ENCODE assay signal across 1 cellular context in the genomic region with DNA sequence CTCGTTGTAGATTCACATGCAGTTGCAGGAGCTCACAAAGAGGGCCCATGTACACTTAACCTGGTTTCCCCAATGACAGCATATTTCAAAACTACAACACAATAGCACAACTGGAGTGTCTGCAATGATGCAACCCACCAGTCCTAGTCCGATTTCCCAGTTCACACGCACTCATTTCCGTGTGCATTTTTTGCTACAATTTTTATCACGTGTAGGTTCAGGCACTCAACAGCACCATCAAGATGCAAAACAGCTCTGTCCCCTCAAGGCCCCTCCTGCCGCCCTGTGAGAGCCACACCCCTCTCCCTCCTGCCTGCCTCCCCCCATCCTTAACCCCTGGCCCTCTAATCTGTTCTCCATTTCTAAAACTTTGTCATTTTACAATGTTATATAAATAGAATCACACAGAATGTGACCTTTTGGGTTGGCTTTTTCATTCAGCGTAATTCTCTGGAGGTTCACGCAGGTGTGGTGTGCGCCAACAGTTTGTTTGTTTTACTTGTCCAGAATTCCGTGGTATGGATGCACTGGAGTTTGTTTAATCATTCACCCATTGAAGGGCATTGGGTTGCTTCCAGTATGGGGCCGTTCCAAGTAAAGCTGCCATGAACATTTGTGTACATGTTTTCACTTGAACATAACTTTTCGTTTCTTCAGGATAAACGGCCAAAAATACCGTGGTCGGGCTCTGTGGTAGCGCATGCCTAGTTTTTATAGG.
TF ChIP-seq lines count a peak whose summit lies in the region.

No MANE protein-coding gene starts in this region.

TF ChIP-seq in HepG2, 621 proteins besides CTCF, POLR2A, EP300 and RAD21 (continues in another document):
- no peak for TF ChIP-seq NFIB (CRISPR knock-in tag; IDR thresholded peaks at IDR 0.05; ENCODE audit: borderline replicate concordance)
- no peak for TF ChIP-seq HDAC2 (CRISPR knock-in tag; IDR thresholded peaks at IDR 0.05)
- no peak for TF ChIP-seq AHR (CRISPR knock-in tag; IDR thresholded peaks at IDR 0.05)
- no peak for TF ChIP-seq XBP1 (CRISPR knock-in tag; IDR thresholded peaks at IDR 0.05)
- TF ChIP-seq GLI4 (CRISPR knock-in tag; IDR thresholded peaks at IDR 0.05; ENCODE audit: borderline replicate concordance), result no peak
- no peak for TF ChIP-seq ATF1 (CRISPR knock-in tag; IDR thresholded peaks at IDR 0.05)
- no peak for TF ChIP-seq KDM5A (IDR thresholded peaks at IDR 0.05; ENCODE audit: borderline replicate concordance, low read length)
- TF ChIP-seq MAF1 (CRISPR knock-in tag; IDR thresholded peaks at IDR 0.05; ENCODE audit: borderline replicate concordance), result no peak
- peak; percentile 50 for TF ChIP-seq TEAD3 (CRISPR knock-in tag; optimal IDR thresholded peaks at IDR 0.05; ENCODE audit: borderline replicate concordance)
- TF ChIP-seq, protein P1, sequence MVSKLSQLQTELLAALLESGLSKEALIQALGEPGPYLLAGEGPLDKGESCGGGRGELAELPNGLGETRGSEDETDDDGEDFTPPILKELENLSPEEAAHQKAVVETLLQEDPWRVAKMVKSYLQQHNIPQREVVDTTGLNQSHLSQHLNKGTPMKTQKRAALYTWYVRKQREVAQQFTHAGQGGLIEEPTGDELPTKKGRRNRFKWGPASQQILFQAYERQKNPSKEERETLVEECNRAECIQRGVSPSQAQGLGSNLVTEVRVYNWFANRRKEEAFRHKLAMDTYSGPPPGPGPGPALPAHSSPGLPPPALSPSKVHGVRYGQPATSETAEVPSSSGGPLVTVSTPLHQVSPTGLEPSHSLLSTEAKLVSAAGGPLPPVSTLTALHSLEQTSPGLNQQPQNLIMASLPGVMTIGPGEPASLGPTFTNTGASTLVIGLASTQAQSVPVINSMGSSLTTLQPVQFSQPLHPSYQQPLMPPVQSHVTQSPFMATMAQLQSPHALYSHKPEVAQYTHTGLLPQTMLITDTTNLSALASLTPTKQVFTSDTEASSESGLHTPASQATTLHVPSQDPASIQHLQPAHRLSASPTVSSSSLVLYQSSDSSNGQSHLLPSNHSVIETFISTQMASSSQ (IDR thresholded peaks at IDR 0.05; ENCODE audit: low read depth), result peak; percentile 69
- TF ChIP-seq, protein P1 (CRISPR knock-in tag; IDR thresholded peaks at IDR 0.05; ENCODE audit: borderline replicate concordance), result peak; percentile 72; the same call in 1 of the 2 replicates
- TF ChIP-seq SALL1 (CRISPR knock-in tag; IDR thresholded peaks at IDR 0.05), result no peak
- TF ChIP-seq, protein P2, sequence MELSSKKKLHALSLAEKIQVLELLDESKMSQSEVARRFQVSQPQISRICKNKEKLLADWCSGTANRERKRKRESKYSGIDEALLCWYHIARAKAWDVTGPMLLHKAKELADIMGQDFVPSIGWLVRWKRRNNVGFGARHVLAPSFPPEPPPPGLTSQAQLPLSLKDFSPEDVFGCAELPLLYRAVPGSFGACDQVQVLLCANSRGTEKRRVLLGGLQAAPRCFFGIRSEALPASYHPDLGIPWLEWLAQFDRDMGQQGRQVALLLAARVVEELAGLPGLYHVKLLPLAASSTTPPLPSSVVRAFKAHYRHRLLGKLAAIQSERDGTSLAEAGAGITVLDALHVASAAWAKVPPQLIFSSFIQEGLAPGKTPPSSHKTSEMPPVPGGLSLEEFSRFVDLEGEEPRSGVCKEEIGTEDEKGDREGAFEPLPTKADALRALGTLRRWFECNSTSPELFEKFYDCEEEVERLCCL (CRISPR knock-in tag; IDR thresholded peaks at IDR 0.05; ENCODE audit: borderline replicate concordance), result no peak
- TF ChIP-seq RFX1 (IDR thresholded peaks at IDR 0.05), result no peak
- TF ChIP-seq CEBPB (IDR thresholded peaks at IDR 0.05; ENCODE audit: borderline replicate concordance, low read depth, low read length), result peak; percentile 74
- TF ChIP-seq, protein P3, sequence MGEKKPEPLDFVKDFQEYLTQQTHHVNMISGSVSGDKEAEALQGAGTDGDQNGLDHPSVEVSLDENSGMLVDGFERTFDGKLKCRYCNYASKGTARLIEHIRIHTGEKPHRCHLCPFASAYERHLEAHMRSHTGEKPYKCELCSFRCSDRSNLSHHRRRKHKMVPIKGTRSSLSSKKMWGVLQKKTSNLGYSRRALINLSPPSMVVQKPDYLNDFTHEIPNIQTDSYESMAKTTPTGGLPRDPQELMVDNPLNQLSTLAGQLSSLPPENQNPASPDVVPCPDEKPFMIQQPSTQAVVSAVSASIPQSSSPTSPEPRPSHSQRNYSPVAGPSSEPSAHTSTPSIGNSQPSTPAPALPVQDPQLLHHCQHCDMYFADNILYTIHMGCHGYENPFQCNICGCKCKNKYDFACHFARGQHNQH (CRISPR knock-in tag; IDR thresholded peaks at IDR 0.05), result no peak
- TF ChIP-seq NFE2 (CRISPR knock-in tag; IDR thresholded peaks at IDR 0.05), result no peak
- no peak for TF ChIP-seq ZNF230 (CRISPR knock-in tag; IDR thresholded peaks at IDR 0.05)
- TF ChIP-seq, protein P4, sequence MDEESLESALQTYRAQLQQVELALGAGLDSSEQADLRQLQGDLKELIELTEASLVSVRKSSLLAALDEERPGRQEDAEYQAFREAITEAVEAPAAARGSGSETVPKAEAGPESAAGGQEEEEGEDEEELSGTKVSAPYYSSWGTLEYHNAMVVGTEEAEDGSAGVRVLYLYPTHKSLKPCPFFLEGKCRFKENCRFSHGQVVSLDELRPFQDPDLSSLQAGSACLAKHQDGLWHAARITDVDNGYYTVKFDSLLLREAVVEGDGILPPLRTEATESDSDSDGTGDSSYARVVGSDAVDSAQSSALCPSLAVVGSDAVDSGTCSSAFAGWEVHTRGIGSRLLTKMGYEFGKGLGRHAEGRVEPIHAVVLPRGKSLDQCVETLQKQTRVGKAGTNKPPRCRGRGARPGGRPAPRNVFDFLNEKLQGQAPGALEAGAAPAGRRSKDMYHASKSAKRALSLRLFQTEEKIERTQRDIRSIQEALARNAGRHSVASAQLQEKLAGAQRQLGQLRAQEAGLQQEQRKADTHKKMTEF (CRISPR knock-in tag; IDR thresholded peaks at IDR 0.05), result no peak
- TF ChIP-seq, protein P5, sequence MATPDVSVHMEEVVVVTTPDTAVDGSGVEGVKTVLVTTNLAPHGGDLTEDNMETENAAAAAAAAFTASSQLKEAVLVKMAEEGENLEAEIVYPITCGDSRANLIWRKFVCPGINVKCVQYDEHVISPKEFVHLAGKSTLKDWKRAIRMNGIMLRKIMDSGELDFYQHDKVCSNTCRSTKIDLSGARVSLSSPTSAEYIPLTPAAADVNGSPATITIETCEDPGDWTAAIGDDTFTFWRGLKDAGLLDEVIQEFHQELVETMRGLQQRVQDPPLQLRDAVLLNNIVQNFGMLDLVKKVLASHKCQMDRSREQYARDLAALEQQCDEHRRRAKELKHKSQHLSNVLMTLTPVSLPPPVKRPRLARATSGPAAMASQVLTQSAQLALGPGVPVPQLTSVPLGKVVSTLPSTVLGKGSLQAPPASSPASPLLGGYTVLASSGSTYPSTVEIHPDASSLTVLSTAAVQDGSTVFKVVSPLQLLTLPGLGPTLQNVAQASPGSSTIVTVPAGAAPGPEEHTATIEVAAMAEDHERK (CRISPR knock-in tag; IDR thresholded peaks at IDR 0.05; ENCODE audit: low read depth), result no peak
- TF ChIP-seq ZFP37 (CRISPR knock-in tag; IDR thresholded peaks at IDR 0.05; ENCODE audit: borderline replicate concordance), result no peak
- no peak; the same call in 1 of the 2 replicates for TF ChIP-seq ZNF441 (CRISPR knock-in tag; IDR thresholded peaks at IDR 0.05; ENCODE audit: borderline replicate concordance)
- TF ChIP-seq ZNF263 (CRISPR knock-in tag; IDR thresholded peaks at IDR 0.05), result no peak
- no peak for TF ChIP-seq KMT2B (CRISPR knock-in tag; IDR thresholded peaks at IDR 0.05)
- TF ChIP-seq, protein P6, sequence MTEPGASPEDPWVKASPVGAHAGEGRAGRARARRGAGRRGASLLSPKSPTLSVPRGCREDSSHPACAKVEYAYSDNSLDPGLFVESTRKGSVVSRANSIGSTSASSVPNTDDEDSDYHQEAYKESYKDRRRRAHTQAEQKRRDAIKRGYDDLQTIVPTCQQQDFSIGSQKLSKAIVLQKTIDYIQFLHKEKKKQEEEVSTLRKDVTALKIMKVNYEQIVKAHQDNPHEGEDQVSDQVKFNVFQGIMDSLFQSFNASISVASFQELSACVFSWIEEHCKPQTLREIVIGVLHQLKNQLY (CRISPR knock-in tag; IDR thresholded peaks at IDR 0.05), result peak; percentile 21; the same call in 1 of the 2 replicates
- TF ChIP-seq, protein P7, sequence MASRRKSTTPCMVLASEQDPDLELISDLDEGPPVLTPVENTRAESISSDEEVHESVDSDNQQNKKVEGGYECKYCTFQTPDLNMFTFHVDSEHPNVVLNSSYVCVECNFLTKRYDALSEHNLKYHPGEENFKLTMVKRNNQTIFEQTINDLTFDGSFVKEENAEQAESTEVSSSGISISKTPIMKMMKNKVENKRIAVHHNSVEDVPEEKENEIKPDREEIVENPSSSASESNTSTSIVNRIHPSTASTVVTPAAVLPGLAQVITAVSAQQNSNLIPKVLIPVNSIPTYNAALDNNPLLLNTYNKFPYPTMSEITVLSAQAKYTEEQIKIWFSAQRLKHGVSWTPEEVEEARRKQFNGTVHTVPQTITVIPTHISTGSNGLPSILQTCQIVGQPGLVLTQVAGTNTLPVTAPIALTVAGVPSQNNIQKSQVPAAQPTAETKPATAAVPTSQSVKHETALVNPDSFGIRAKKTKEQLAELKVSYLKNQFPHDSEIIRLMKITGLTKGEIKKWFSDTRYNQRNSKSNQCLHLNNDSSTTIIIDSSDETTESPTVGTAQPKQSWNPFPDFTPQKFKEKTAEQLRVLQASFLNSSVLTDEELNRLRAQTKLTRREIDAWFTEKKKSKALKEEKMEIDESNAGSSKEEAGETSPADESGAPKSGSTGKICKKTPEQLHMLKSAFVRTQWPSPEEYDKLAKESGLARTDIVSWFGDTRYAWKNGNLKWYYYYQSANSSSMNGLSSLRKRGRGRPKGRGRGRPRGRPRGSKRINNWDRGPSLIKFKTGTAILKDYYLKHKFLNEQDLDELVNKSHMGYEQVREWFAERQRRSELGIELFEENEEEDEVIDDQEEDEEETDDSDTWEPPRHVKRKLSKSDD (CRISPR knock-in tag; IDR thresholded peaks at IDR 0.05; ENCODE audit: low read depth), result no peak
- TF ChIP-seq, protein P8, sequence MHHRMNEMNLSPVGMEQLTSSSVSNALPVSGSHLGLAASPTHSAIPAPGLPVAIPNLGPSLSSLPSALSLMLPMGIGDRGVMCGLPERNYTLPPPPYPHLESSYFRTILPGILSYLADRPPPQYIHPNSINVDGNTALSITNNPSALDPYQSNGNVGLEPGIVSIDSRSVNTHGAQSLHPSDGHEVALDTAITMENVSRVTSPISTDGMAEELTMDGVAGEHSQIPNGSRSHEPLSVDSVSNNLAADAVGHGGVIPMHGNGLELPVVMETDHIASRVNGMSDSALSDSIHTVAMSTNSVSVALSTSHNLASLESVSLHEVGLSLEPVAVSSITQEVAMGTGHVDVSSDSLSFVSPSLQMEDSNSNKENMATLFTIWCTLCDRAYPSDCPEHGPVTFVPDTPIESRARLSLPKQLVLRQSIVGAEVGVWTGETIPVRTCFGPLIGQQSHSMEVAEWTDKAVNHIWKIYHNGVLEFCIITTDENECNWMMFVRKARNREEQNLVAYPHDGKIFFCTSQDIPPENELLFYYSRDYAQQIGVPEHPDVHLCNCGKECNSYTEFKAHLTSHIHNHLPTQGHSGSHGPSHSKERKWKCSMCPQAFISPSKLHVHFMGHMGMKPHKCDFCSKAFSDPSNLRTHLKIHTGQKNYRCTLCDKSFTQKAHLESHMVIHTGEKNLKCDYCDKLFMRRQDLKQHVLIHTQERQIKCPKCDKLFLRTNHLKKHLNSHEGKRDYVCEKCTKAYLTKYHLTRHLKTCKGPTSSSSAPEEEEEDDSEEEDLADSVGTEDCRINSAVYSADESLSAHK (CRISPR knock-in tag; IDR thresholded peaks at IDR 0.05; ENCODE audit: borderline replicate concordance), result no peak
- TF ChIP-seq ZC3H4 (CRISPR knock-in tag; IDR thresholded peaks at IDR 0.05; ENCODE audit: borderline replicate concordance), result no peak
- TF ChIP-seq, protein P9, sequence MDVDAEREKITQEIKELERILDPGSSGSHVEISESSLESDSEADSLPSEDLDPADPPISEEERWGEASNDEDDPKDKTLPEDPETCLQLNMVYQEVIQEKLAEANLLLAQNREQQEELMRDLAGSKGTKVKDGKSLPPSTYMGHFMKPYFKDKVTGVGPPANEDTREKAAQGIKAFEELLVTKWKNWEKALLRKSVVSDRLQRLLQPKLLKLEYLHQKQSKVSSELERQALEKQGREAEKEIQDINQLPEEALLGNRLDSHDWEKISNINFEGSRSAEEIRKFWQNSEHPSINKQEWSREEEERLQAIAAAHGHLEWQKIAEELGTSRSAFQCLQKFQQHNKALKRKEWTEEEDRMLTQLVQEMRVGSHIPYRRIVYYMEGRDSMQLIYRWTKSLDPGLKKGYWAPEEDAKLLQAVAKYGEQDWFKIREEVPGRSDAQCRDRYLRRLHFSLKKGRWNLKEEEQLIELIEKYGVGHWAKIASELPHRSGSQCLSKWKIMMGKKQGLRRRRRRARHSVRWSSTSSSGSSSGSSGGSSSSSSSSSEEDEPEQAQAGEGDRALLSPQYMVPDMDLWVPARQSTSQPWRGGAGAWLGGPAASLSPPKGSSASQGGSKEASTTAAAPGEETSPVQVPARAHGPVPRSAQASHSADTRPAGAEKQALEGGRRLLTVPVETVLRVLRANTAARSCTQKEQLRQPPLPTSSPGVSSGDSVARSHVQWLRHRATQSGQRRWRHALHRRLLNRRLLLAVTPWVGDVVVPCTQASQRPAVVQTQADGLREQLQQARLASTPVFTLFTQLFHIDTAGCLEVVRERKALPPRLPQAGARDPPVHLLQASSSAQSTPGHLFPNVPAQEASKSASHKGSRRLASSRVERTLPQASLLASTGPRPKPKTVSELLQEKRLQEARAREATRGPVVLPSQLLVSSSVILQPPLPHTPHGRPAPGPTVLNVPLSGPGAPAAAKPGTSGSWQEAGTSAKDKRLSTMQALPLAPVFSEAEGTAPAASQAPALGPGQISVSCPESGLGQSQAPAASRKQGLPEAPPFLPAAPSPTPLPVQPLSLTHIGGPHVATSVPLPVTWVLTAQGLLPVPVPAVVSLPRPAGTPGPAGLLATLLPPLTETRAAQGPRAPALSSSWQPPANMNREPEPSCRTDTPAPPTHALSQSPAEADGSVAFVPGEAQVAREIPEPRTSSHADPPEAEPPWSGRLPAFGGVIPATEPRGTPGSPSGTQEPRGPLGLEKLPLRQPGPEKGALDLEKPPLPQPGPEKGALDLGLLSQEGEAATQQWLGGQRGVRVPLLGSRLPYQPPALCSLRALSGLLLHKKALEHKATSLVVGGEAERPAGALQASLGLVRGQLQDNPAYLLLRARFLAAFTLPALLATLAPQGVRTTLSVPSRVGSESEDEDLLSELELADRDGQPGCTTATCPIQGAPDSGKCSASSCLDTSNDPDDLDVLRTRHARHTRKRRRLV (CRISPR knock-in tag; IDR thresholded peaks at IDR 0.05), result no peak
- TF ChIP-seq TCF12 (IDR thresholded peaks at IDR 0.05), result no peak
- TF ChIP-seq TCF12 (CRISPR knock-in tag; IDR thresholded peaks at IDR 0.05), result no peak
- 0 out of 2 replicates have a peak, but pooled peaks have one; percentile 19 for TF ChIP-seq ZNF878 (CRISPR knock-in tag; IDR thresholded peaks at IDR 0.05)
